12 cellular contexts compared by ENCODE assay signal in genomic region chr14:62079035-62079434, GRCh38.
DNase-seq lines count a peak whose midpoint lies in the region; ATAC-seq and TF ChIP-seq lines count a peak whose summit lies in the region.
"Had no signal": no experiment of that assay in that cellular context is flagged by ENCODE, and none has a peak within 500 bp of the region (broad histone marks: within the 10 kb centered on the region; RNA-seq: fewer than 3 reads in every experiment).

No MANE protein-coding gene starts in this region.

- no peak overlapping the region for H2AFZ ChIP-seq in SU-DHL-6 (ENCODE audit: low read depth, low read length, severe bottlenecking)
- H2AFZ ChIP-seq in mesenchymal stem cell (ENCODE audit: low read depth, low read length): no peak overlapping the region

- H3K79me1 ChIP-seq in mesenchymal stem cell (replicated peaks; ENCODE audit: low read length, poor library complexity, severe bottlenecking): no peaks in the 10 kb centered on the region

- H3K9ac ChIP-seq in SU-DHL-6 (ENCODE audit: low read length) (peak overlapping the region; percentile 45), mesenchymal stem cell (ENCODE audit: low read length) (no peak overlapping the region)

- no peak for TF ChIP-seq POLR2A in heart left ventricle (IDR thresholded peaks at IDR 0.05)

- H3K18ac ChIP-seq in mesenchymal stem cell (ENCODE audit: low read depth in 1 of 2, low read length in 2 of 2): no peak overlapping the region

- H2AK5ac ChIP-seq in mesenchymal stem cell (ENCODE audit: low read length, severe bottlenecking): no peak overlapping the region

- H3K4me2 ChIP-seq in SU-DHL-6 (ENCODE audit: low read depth, low read length, poor library complexity, severe bottlenecking) (peak overlapping the region; percentile 86), mesenchymal stem cell (ENCODE audit: low read length, poor library complexity, severe bottlenecking) (no peak overlapping the region)

- H3K4me3 ChIP-seq in SU-DHL-6 (ENCODE audit: insufficient read depth, low read length, poor library complexity, severe bottlenecking) (peak overlapping the region; percentile 31), heart left ventricle (no peak overlapping the region), mesenchymal stem cell (ENCODE audit: insufficient read depth in 1 of 2, low read depth in 1 of 2, low read length in 2 of 2) (no peak overlapping the region), left ventricle myocardium inferior (no peak overlapping the region)
- H3K4me3 ChIP-seq: breast epithelium, lower lobe of right lung, Peyer's patch had no signal

- H2BK15ac ChIP-seq in mesenchymal stem cell (ENCODE audit: low read depth, poor library complexity, severe bottlenecking): no peak overlapping the region

- H2BK120ac ChIP-seq in mesenchymal stem cell (ENCODE audit: low read depth, low read length): no peak overlapping the region

- H4K20me1 ChIP-seq in SU-DHL-6 (ENCODE audit: low read depth, low read length): no peaks in the 10 kb centered on the region

- DNase-seq in heart left ventricle (no peak), NCI-H510A (lab: John Stamatoyannopoulos, UW) (no peak), mesenchymal stem cell (no peak), left ventricle myocardium inferior (no peak)
- DNase-seq: activated gamma-delta T cell treated with Interleukin-2 at 50 U/mL for 16 hours, lower lobe of right lung, Peyer's patch had no signal

- no peak overlapping the region for H4K91ac ChIP-seq in mesenchymal stem cell (ENCODE audit: low read length)

- H3K36me3 ChIP-seq in SU-DHL-6 (ENCODE audit: low read length): no peaks in the 10 kb centered on the region
- H3K36me3 ChIP-seq in heart left ventricle: no peaks in the 10 kb centered on the region
- peaks cover 0 to 3% of the 10 kb centered on the region in 2 experiments for H3K36me3 ChIP-seq in mesenchymal stem cell (ENCODE audit: control insufficient read depth in 1 of 2, insufficient read depth in 2 of 2, low read depth in 1 of 2, low read length in 2 of 2)
- H3K36me3 ChIP-seq in left ventricle myocardium inferior: no peaks in the 10 kb centered on the region
- H3K36me3 ChIP-seq: breast epithelium, lower lobe of right lung, Peyer's patch had no signal

- no peaks in the 10 kb centered on the region for H3K79me2 ChIP-seq in SU-DHL-6 (ENCODE audit: insufficient read depth, low read length)

- 62 to 70% (median 64%) methylated on average over 1 of the region's 1 CpG for WGBS in heart left ventricle, 4 donors
- WGBS in mesenchymal stem cell: no CpG with 5 or more reads among the region's 1 CpG

- H3K27me3 ChIP-seq in SU-DHL-6 (ENCODE audit: low read length) (no peaks in the 10 kb centered on the region), heart left ventricle (peaks cover 0 to 10% (median 0%) of the 10 kb centered on the region in 9 donors), mesenchymal stem cell (ENCODE audit: control insufficient read depth in 1 of 2, insufficient read depth in 1 of 2, low read length in 2 of 2) (peaks cover 0 to 4% of the 10 kb centered on the region in 2 experiments), left ventricle myocardium inferior (ENCODE audit: low read depth) (no peaks in the 10 kb centered on the region)
- H3K27me3 ChIP-seq: breast epithelium, Peyer's patch had no signal

- TF ChIP-seq CTCF in SU-DHL-6 (IDR thresholded peaks at IDR 0.05; ENCODE audit: insufficient read depth, low read length, poor library complexity, severe bottlenecking): no peak
- TF ChIP-seq CTCF in heart left ventricle (IDR thresholded peaks at IDR 0.05): no peak
- TF ChIP-seq CTCF in left ventricle myocardium inferior (IDR thresholded peaks at IDR 0.05; ENCODE audit: borderline replicate concordance): no peak

- no peaks in the 10 kb centered on the region for H3K4me1 ChIP-seq in heart left ventricle
- H3K4me1 ChIP-seq in mesenchymal stem cell (ENCODE audit: control insufficient read depth, insufficient read depth, low read depth, low read length): no peaks in the 10 kb centered on the region
- no peaks in the 10 kb centered on the region for H3K4me1 ChIP-seq in left ventricle myocardium inferior
- H3K4me1 ChIP-seq: breast epithelium, lower lobe of right lung had no signal

- no peak overlapping the region for H2BK5ac ChIP-seq in mesenchymal stem cell (ENCODE audit: low read depth, low read length, poor library complexity, severe bottlenecking)

- no peak overlapping the region for H3K4ac ChIP-seq in mesenchymal stem cell (ENCODE audit: low read depth in 1 of 2, low read length in 2 of 2)

- H3K9me3 ChIP-seq in SU-DHL-6 (ENCODE audit: insufficient read depth, low read length) (no peaks in the 10 kb centered on the region), heart left ventricle (no peaks in the 10 kb centered on the region), mesenchymal stem cell (ENCODE audit: control insufficient read depth, low read length) (peaks cover 5% of the 10 kb centered on the region), left ventricle myocardium inferior (replicated peaks) (no peaks in the 10 kb centered on the region)
- H3K9me3 ChIP-seq: breast epithelium, lower lobe of right lung, Peyer's patch had no signal

- H4K8ac ChIP-seq in mesenchymal stem cell (ENCODE audit: low read length): no peak overlapping the region

- H2BK12ac ChIP-seq in mesenchymal stem cell (ENCODE audit: low read length in 2 of 2): no peak overlapping the region

- H3K27ac ChIP-seq in SU-DHL-6 (ENCODE audit: low read depth, low read length): peak overlapping the region; percentile 95
- no peak overlapping the region for H3K27ac ChIP-seq in heart left ventricle
- no peak overlapping the region for H3K27ac ChIP-seq in mesenchymal stem cell (ENCODE audit: low read length, poor library complexity, severe bottlenecking)
- no peak overlapping the region for H3K27ac ChIP-seq in left ventricle myocardium inferior (replicated peaks)
- H3K27ac ChIP-seq: breast epithelium, lower lobe of right lung had no signal

- H3K23ac ChIP-seq in mesenchymal stem cell (ENCODE audit: low read length in 2 of 2): no peak overlapping the region

- peaks cover 25% of the 10 kb centered on the region for H3F3A ChIP-seq in SU-DHL-6 (ENCODE audit: insufficient read depth)

- no peaks in the 10 kb centered on the region for H3K9me2 ChIP-seq in SU-DHL-6 (replicated peaks; ENCODE audit: insufficient read depth, low read length)

- intact Hi-C loops in heart left ventricle (cut with DNase I): no loop called here
- intact Hi-C loops in left ventricle myocardium inferior (cut with micrococcal nuclease): no loop called here

- peak; percentile 63 for ATAC-seq in GM18519 (IDR thresholded peaks at IDR 0.05; ENCODE audit: low FRiP score, unreplicated experiment)
- ATAC-seq in GM21576 (IDR thresholded peaks at IDR 0.05; ENCODE audit: unreplicated experiment): peak; percentile 44
- ATAC-seq in HG03108 (IDR thresholded peaks at IDR 0.05; ENCODE audit: unreplicated experiment): peak; percentile 51
- no peak for ATAC-seq in heart left ventricle
- ATAC-seq: lower lobe of right lung had no signal

- no peak overlapping the region for H3K14ac ChIP-seq in mesenchymal stem cell (ENCODE audit: low read length in 2 of 2)

Comparison
In these comparisons a context has a peak if more than half of its experiments do, and no peak if none do; other contexts are left out.
1. ATAC-seq: peak in GM18519 (single experiment), GM21576 (single experiment) and HG03108 (single experiment); none in heart left ventricle (0 of 4).